ENCODE assay signal across 17 cellular contexts in the genomic region with DNA sequence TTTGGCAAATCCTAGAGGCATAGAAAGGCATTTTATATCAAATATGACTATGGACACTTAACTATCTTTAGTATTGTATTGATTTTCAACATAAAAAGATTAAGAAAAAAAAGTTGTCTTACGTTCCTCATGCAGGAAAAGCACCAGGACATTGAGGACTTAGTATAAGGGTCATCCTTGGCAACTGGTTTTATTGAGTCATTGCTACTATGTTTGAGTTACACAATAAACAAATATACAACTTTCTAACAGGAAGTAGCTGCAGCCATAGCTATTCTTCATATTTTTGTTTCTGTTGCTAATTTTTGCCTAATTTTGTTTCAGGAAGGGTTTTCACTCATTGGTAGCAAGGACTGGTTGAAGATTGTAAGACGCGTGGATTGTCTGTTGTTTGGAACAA.
"Had no signal": no experiment of that assay in that cellular context is flagged by ENCODE, and none has a peak within 500 bp of the region (broad histone marks: within the 10 kb centered on the region; RNA-seq: fewer than 3 reads in every experiment).

No MANE protein-coding gene starts in this region.

- H3K27ac ChIP-seq: coronary artery, epithelial cell of prostate, neural progenitor cell, ovary, testis, VCaP had no signal

- H3K27me3 ChIP-seq: neural progenitor cell, ovary, testis had no signal

- H3K36me3 ChIP-seq: neural progenitor cell, ovary had no signal

- H3K4me1 ChIP-seq: neural progenitor cell, testis had no signal

- ATAC-seq: activated CD4-positive, alpha-beta T cell treated with anti-CD3 and anti-CD28 coated beads for 36 hours; activated CD8-positive, alpha-beta T cell treated with anti-CD3 and anti-CD28 coated beads for 36 hours; activated T-cell treated with anti-CD3 and anti-CD28 coated beads, Interleukin-2, amount 50 U/mL, for 72 hours; stimulated activated naive CD8-positive, alpha-beta T cell treated with anti-CD3 and anti-CD28 coated beads, Interleukin-15, amount 100 ng/mL, for 72 hours had no signal

- H3K9me3 ChIP-seq: ovary, testis had no signal

- H3K4me3 ChIP-seq: coronary artery, neural progenitor cell, ovary, testis had no signal

- DNase-seq: activated CD4-positive, alpha-beta T cell treated with anti-CD3 and anti-CD28 coated beads for 36 hours; activated CD8-positive, alpha-beta memory T cell treated with anti-CD3 and anti-CD28 coated beads, Interleukin-2, amount 50 U/mL, for 4 hours; activated CD8-positive, alpha-beta T cell treated with anti-CD3 and anti-CD28 coated beads for 36 hours; activated gamma-delta T cell treated with Interleukin-2 at 50 U/mL for 16 hours; activated T-cell treated with anti-CD3 and anti-CD28 coated beads, Interleukin-2, amount 50 U/mL, for 72 hours; effector CD8-positive, alpha-beta T cell; glutamatergic neuron; immature natural killer cell; ovary; stimulated activated CD4-positive, alpha-beta T cell treated with anti-CD3 and anti-CD28 coated beads, Interleukin-4, amount 100 ng/mL, for 4 hours; stimulated activated naive CD8-positive, alpha-beta T cell treated with anti-CD3 and anti-CD28 coated beads, Interleukin-15, amount 100 ng/mL, for 72 hours; T-helper 1 cell; testis had no signal
